In the genomic region with DNA sequence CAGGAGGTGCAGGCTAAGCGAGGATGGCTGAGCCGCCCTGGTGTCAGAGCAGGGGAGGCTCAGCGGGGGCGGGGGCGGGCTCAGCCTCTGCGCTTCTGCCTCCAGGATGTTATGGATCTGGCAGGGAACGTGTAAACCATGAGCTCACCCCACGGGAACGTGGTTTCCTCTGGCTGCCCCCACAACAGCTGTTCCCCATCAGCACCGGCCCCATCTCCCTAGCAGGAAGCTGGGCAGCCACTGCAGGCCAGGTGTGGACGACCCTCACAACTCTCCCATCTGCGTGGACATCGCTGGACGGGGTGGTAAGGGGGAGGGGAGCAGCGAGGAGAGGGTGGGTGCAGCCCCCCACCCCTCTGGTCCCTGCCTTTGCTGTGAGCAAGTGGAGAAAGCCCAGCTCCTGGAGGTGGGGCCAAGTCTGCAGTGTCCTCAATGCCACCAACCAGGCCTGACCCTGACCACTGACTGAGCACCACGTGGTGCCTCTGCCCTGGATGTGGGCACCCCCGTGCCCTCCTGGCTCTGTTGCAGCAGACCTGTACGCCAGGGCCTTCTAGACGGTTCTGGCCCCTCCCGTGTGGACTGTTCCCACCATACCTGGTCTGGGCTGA, we compare ENCODE assay signal across 1 cellular context.
TF ChIP-seq lines count a peak whose summit lies in the region.

No MANE protein-coding gene starts in this region.

TF ChIP-seq in GM12878, 131 proteins besides CTCF, POLR2A, EP300 and RAD21 (continued from another document and continues in another):
- TF ChIP-seq, protein P1, sequence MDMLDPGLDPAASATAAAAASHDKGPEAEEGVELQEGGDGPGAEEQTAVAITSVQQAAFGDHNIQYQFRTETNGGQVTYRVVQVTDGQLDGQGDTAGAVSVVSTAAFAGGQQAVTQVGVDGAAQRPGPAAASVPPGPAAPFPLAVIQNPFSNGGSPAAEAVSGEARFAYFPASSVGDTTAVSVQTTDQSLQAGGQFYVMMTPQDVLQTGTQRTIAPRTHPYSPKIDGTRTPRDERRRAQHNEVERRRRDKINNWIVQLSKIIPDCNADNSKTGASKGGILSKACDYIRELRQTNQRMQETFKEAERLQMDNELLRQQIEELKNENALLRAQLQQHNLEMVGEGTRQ (IDR thresholded peaks at IDR 0.05; ENCODE audit: borderline replicate concordance, low read depth, low read length), result no peak
- TF ChIP-seq MTA2 (IDR thresholded peaks at IDR 0.05; ENCODE audit: low read depth) (no peak), CHD2 (IDR thresholded peaks at IDR 0.05; ENCODE audit: borderline replicate concordance, low read depth, low read length) (no peak), ZNF207 (IDR thresholded peaks at IDR 0.05; ENCODE audit: borderline replicate concordance) (no peak), MEF2A (IDR thresholded peaks at IDR 0.05; ENCODE audit: insufficient read depth, low read depth, low read length) (no peak), SIX5 (IDR thresholded peaks at IDR 0.05; ENCODE audit: low read depth, low read length, severe bottlenecking) (no peak), GABPA (IDR thresholded peaks at IDR 0.05; ENCODE audit: low read depth) (no peak), EZH2 (IDR thresholded peaks at IDR 0.05; ENCODE audit: borderline replicate concordance, control insufficient read depth, low read depth, low read length) (no peak), TCF12 (IDR thresholded peaks at IDR 0.05; ENCODE audit: low read depth, low read length) (peak; percentile 91), SREBF1 (IDR thresholded peaks at IDR 0.05; ENCODE audit: low read length) (no peak), BCL11A (IDR thresholded peaks at IDR 0.05; ENCODE audit: low read depth, low read length) (no peak), FOXK2 (IDR thresholded peaks at IDR 0.05) (no peak), FOS (IDR thresholded peaks at IDR 0.05; ENCODE audit: borderline replicate concordance, extremely low read depth, insufficient read length) (no peak), HDAC6 (IDR thresholded peaks at IDR 0.05; ENCODE audit: unreplicated experiment) (no peak), PML (IDR thresholded peaks at IDR 0.05; ENCODE audit: low read length) (no peak), RB1 (IDR thresholded peaks at IDR 0.05; ENCODE audit: borderline replicate concordance) (no peak), EGR1 (IDR thresholded peaks at IDR 0.05; ENCODE audit: borderline replicate concordance in 1 of 2, low read depth in 2 of 2, low read length in 2 of 2) (peak in 1 of 2 experiments; percentile 23; a peak in 1 of 3 replicates), TBL1XR1 (IDR thresholded peaks at IDR 0.05; ENCODE audit: low read depth, low read length) (no peak), RUNX3 (IDR thresholded peaks at IDR 0.05; ENCODE audit: low read length) (no peak; the same call in 1 of the 2 replicates), BRCA1 (IDR thresholded peaks at IDR 0.05; ENCODE audit: low read depth, low read length) (no peak), MYB (IDR thresholded peaks at IDR 0.05; ENCODE audit: borderline replicate concordance, low read depth, low read length) (no peak), ATF7 (IDR thresholded peaks at IDR 0.05; ENCODE audit: low read depth) (no peak), NFYA (IDR thresholded peaks at IDR 0.05; ENCODE audit: borderline replicate concordance, low read depth, low read length) (no peak), POLR2AphosphoS2 (IDR thresholded peaks at IDR 0.05; ENCODE audit: low read depth, low read length) (no peak), JUNB (IDR thresholded peaks at IDR 0.05) (no peak), NFXL1 (IDR thresholded peaks at IDR 0.05; ENCODE audit: borderline replicate concordance) (no peak), HDGF (IDR thresholded peaks at IDR 0.05) (no peak), BMI1 (IDR thresholded peaks at IDR 0.05; ENCODE audit: borderline replicate concordance) (no peak)
- TF ChIP-seq, protein P2, sequence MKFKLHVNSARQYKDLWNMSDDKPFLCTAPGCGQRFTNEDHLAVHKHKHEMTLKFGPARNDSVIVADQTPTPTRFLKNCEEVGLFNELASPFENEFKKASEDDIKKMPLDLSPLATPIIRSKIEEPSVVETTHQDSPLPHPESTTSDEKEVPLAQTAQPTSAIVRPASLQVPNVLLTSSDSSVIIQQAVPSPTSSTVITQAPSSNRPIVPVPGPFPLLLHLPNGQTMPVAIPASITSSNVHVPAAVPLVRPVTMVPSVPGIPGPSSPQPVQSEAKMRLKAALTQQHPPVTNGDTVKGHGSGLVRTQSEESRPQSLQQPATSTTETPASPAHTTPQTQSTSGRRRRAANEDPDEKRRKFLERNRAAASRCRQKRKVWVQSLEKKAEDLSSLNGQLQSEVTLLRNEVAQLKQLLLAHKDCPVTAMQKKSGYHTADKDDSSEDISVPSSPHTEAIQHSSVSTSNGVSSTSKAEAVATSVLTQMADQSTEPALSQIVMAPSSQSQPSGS (IDR thresholded peaks at IDR 0.05; ENCODE audit: low read length), result no peak
- TF ChIP-seq, protein P3, sequence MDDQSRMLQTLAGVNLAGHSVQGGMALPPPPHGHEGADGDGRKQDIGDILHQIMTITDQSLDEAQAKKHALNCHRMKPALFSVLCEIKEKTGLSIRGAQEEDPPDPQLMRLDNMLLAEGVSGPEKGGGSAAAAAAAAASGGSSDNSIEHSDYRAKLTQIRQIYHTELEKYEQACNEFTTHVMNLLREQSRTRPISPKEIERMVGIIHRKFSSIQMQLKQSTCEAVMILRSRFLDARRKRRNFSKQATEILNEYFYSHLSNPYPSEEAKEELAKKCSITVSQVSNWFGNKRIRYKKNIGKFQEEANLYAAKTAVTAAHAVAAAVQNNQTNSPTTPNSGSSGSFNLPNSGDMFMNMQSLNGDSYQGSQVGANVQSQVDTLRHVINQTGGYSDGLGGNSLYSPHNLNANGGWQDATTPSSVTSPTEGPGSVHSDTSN (IDR thresholded peaks at IDR 0.05; ENCODE audit: insufficient replicate concordance, low read depth, low read length), result peak; percentile 64
- TF ChIP-seq, protein P4, sequence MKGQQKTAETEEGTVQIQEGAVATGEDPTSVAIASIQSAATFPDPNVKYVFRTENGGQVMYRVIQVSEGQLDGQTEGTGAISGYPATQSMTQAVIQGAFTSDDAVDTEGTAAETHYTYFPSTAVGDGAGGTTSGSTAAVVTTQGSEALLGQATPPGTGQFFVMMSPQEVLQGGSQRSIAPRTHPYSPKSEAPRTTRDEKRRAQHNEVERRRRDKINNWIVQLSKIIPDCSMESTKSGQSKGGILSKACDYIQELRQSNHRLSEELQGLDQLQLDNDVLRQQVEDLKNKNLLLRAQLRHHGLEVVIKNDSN (IDR thresholded peaks at IDR 0.05; ENCODE audit: borderline replicate concordance, extremely low read length, insufficient read depth, low read depth, low read length), result peak; percentile 61
- TF ChIP-seq, protein P5, sequence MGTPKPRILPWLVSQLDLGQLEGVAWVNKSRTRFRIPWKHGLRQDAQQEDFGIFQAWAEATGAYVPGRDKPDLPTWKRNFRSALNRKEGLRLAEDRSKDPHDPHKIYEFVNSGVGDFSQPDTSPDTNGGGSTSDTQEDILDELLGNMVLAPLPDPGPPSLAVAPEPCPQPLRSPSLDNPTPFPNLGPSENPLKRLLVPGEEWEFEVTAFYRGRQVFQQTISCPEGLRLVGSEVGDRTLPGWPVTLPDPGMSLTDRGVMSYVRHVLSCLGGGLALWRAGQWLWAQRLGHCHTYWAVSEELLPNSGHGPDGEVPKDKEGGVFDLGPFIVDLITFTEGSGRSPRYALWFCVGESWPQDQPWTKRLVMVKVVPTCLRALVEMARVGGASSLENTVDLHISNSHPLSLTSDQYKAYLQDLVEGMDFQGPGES (IDR thresholded peaks at IDR 0.05), result no peak
- TF ChIP-seq, protein P6, sequence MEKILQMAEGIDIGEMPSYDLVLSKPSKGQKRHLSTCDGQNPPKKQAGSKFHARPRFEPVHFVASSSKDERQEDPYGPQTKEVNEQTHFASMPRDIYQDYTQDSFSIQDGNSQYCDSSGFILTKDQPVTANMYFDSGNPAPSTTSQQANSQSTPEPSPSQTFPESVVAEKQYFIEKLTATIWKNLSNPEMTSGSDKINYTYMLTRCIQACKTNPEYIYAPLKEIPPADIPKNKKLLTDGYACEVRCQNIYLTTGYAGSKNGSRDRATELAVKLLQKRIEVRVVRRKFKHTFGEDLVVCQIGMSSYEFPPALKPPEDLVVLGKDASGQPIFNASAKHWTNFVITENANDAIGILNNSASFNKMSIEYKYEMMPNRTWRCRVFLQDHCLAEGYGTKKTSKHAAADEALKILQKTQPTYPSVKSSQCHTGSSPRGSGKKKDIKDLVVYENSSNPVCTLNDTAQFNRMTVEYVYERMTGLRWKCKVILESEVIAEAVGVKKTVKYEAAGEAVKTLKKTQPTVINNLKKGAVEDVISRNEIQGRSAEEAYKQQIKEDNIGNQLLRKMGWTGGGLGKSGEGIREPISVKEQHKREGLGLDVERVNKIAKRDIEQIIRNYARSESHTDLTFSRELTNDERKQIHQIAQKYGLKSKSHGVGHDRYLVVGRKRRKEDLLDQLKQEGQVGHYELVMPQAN (conservative IDR thresholded peaks at IDR 0.05), result no peak
- TF ChIP-seq, protein P7, sequence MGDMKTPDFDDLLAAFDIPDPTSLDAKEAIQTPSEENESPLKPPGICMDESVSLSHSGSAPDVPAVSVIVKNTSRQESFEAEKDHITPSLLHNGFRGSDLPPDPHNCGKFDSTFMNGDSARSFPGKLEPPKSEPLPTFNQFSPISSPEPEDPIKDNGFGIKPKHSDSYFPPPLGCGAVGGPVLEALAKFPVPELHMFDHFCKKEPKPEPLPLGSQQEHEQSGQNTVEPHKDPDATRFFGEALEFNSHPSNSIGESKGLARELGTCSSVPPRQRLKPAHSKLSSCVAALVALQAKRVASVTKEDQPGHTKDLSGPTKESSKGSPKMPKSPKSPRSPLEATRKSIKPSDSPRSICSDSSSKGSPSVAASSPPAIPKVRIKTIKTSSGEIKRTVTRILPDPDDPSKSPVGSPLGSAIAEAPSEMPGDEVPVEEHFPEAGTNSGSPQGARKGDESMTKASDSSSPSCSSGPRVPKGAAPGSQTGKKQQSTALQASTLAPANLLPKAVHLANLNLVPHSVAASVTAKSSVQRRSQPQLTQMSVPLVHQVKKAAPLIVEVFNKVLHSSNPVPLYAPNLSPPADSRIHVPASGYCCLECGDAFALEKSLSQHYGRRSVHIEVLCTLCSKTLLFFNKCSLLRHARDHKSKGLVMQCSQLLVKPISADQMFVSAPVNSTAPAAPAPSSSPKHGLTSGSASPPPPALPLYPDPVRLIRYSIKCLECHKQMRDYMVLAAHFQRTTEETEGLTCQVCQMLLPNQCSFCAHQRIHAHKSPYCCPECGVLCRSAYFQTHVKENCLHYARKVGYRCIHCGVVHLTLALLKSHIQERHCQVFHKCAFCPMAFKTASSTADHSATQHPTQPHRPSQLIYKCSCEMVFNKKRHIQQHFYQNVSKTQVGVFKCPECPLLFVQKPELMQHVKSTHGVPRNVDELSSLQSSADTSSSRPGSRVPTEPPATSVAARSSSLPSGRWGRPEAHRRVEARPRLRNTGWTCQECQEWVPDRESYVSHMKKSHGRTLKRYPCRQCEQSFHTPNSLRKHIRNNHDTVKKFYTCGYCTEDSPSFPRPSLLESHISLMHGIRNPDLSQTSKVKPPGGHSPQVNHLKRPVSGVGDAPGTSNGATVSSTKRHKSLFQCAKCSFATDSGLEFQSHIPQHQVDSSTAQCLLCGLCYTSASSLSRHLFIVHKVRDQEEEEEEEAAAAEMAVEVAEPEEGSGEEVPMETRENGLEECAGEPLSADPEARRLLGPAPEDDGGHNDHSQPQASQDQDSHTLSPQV (IDR thresholded peaks at IDR 0.05), result no peak
- TF ChIP-seq, protein P8, sequence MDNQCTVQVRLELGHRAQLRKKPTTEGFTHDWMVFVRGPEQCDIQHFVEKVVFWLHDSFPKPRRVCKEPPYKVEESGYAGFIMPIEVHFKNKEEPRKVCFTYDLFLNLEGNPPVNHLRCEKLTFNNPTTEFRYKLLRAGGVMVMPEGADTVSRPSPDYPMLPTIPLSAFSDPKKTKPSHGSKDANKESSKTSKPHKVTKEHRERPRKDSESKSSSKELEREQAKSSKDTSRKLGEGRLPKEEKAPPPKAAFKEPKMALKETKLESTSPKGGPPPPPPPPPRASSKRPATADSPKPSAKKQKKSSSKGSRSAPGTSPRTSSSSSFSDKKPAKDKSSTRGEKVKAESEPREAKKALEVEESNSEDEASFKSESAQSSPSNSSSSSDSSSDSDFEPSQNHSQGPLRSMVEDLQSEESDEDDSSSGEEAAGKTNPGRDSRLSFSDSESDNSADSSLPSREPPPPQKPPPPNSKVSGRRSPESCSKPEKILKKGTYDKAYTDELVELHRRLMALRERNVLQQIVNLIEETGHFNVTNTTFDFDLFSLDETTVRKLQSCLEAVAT (IDR thresholded peaks at IDR 0.05), result no peak
- TF ChIP-seq, protein P9, sequence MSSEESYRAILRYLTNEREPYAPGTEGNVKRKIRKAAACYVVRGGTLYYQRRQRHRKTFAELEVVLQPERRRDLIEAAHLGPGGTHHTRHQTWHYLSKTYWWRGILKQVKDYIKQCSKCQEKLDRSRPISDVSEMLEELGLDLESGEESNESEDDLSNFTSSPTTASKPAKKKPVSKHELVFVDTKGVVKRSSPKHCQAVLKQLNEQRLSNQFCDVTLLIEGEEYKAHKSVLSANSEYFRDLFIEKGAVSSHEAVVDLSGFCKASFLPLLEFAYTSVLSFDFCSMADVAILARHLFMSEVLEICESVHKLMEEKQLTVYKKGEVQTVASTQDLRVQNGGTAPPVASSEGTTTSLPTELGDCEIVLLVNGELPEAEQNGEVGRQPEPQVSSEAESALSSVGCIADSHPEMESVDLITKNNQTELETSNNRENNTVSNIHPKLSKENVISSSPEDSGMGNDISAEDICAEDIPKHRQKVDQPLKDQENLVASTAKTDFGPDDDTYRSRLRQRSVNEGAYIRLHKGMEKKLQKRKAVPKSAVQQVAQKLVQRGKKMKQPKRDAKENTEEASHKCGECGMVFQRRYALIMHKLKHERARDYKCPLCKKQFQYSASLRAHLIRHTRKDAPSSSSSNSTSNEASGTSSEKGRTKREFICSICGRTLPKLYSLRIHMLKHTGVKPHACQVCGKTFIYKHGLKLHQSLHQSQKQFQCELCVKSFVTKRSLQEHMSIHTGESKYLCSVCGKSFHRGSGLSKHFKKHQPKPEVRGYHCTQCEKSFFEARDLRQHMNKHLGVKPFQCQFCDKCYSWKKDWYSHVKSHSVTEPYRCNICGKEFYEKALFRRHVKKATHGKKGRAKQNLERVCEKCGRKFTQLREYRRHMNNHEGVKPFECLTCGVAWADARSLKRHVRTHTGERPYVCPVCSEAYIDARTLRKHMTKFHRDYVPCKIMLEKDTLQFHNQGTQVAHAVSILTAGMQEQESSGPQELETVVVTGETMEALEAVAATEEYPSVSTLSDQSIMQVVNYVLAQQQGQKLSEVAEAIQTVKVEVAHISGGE (CRISPR knock-in tag; IDR thresholded peaks at IDR 0.05), result no peak
